In genomic region chr5:10251409-10251808, GRCh38 we compare ENCODE assay signal across 10 cellular contexts.
DNase-seq lines count a peak whose midpoint lies in the region; ATAC-seq and TF ChIP-seq lines count a peak whose summit lies in the region.
"Had no signal": no experiment of that assay in that cellular context is flagged by ENCODE, and none has a peak within 500 bp of the region (broad histone marks: within the 10 kb centered on the region; RNA-seq: fewer than 3 reads in every experiment).

No MANE protein-coding gene starts in this region.

- H3K4me1 ChIP-seq in iPS DF 6.9 (ENCODE audit: control insufficient read depth, insufficient read depth, low read length) (no peaks in the 10 kb centered on the region), stomach smooth muscle (ENCODE audit: control insufficient read depth, insufficient read depth, low read length) (peaks cover 26% of the 10 kb centered on the region)

- TF ChIP-seq CTCF in VCaP (conservative IDR thresholded peaks at IDR 0.05): no peak

- ATAC-seq in GM21825 (IDR thresholded peaks at IDR 0.05; ENCODE audit: unreplicated experiment): no peak

- H3K27ac ChIP-seq in VCaP: peak overlapping the region; percentile 98; the same call in 1 of the 2 replicates
- H3K27ac ChIP-seq in iPS DF 6.9 (ENCODE audit: low read length): no peak overlapping the region
- H3K27ac ChIP-seq in stomach smooth muscle (ENCODE audit: low read length): no peak overlapping the region

- no CpG with 5 or more reads among the region's 7 CpGs for WGBS in iPS DF 6.9 (ENCODE audit: insufficient coverage, insufficient read length)

- H3K36me3 ChIP-seq in iPS DF 6.9 (ENCODE audit: control insufficient read depth, insufficient read depth, low read length): peaks cover 20% of the 10 kb centered on the region; the same call in 1 of the 2 replicates
- H3K36me3 ChIP-seq in stomach smooth muscle (ENCODE audit: control insufficient read depth in 2 of 2, insufficient read depth in 2 of 2, low read length in 2 of 2): peaks cover 10 to 19% of the 10 kb centered on the region in 2 donors

- H3K9ac ChIP-seq in stomach smooth muscle (ENCODE audit: low read length in 2 of 2): peak overlapping the region; percentile 66 to 95

- no peaks in the 10 kb centered on the region for H3K9me3 ChIP-seq in iPS DF 6.9 (ENCODE audit: control insufficient read depth, insufficient read depth, low read length)
- no peaks in the 10 kb centered on the region for H3K9me3 ChIP-seq in stomach smooth muscle (ENCODE audit: control insufficient read depth in 2 of 2, low read length in 2 of 2)

- peak; percentile 50 for DNase-seq in SKM-1 treated with dmso at 0.1 percent for 144 hours (lab: John Stamatoyannopoulos, UW; ENCODE audit: unreplicated experiment)
- no peak for DNase-seq in SKM-1 (lab: John Stamatoyannopoulos, UW; ENCODE audit: unreplicated experiment)
- no peak for DNase-seq in iPS DF 6.9 (ENCODE audit: low read depth, low spot score)
- DNase-seq in globus pallidus (ENCODE audit: low spot score): no peak
- DNase-seq in GDM1 (lab: John Stamatoyannopoulos, UW): no peak
- DNase-seq: kidney glomerular epithelial cell, NCI-H2107 had no signal

- H3K4me3 ChIP-seq in iPS DF 6.9 (ENCODE audit: low read length) (peak overlapping the region; percentile 62; the same call in 1 of the 2 replicates), stomach smooth muscle (ENCODE audit: low read length in 2 of 2) (peak overlapping the region; percentile 96 to 97)

- H3K27me3 ChIP-seq in iPS DF 6.9 (ENCODE audit: control insufficient read depth, insufficient read depth, low read length): no peaks in the 10 kb centered on the region
- no peaks in the 10 kb centered on the region for H3K27me3 ChIP-seq in stomach smooth muscle (ENCODE audit: control insufficient read depth in 1 of 2, insufficient read depth in 2 of 2, low read length in 2 of 2)
